1 cellular context compared by ENCODE assay signal in genomic region chr2:46428911-46429436, GRCh38.
TF ChIP-seq lines count a peak whose summit lies in the region.

No MANE protein-coding gene starts in this region.

TF ChIP-seq in K562, 482 proteins besides CTCF, POLR2A, EP300 and RAD21 (continued from another document and continues in another):
- TF ChIP-seq UBTF (IDR thresholded peaks at IDR 0.05; ENCODE audit: borderline replicate concordance in 1 of 2, low read depth in 2 of 2, low read length in 2 of 2) (peak; percentile 85 to 91; a peak in 3 of 4 replicates), NFE2 (IDR thresholded peaks at IDR 0.05; ENCODE audit: low read depth) (peak; percentile 39; the same call in 1 of the 2 replicates), ASH1L (IDR thresholded peaks at IDR 0.05; ENCODE audit: borderline replicate concordance, low read depth, partially characterized antibody) (no peak), NCOR1 (IDR thresholded peaks at IDR 0.05) (peak; percentile 31), ZNF263 (CRISPR knock-in tag; IDR thresholded peaks at IDR 0.05; ENCODE audit: borderline replicate concordance) (no peak), ZNF395 (CRISPR knock-in tag; IDR thresholded peaks at IDR 0.05) (0 out of 2 replicates have a peak, but pooled peaks have one; percentile 50), ZFP30 (CRISPR knock-in tag; IDR thresholded peaks at IDR 0.05; ENCODE audit: borderline replicate concordance) (no peak), ZC3H8 (IDR thresholded peaks at IDR 0.05) (no peak), STAT6 (CRISPR knock-in tag; IDR thresholded peaks at IDR 0.05) (no peak), RBFOX2 (IDR thresholded peaks at IDR 0.05; ENCODE audit: low read depth, low read length) (peak; percentile 96), MTF1 (CRISPR knock-in tag; IDR thresholded peaks at IDR 0.05; ENCODE audit: borderline replicate concordance) (no peak), ZNF583 (CRISPR knock-in tag; IDR thresholded peaks at IDR 0.05) (no peak), SRSF1 (IDR thresholded peaks at IDR 0.05; ENCODE audit: low read depth, low read length) (no peak), PYGO2 (tag; IDR thresholded peaks at IDR 0.05) (no peak), SAFB2 (IDR thresholded peaks at IDR 0.05; ENCODE audit: borderline replicate concordance, low read depth, low read length, severe bottlenecking) (no peak), DIDO1 (tag; IDR thresholded peaks at IDR 0.05; ENCODE audit: low read depth) (no peak), CXXC5 (CRISPR knock-in tag; IDR thresholded peaks at IDR 0.05) (peak; percentile 64), NFRKB (IDR thresholded peaks at IDR 0.05; ENCODE audit: low read depth) (peak; percentile 64; the same call in 1 of the 2 replicates), ZNF551 (CRISPR knock-in tag; IDR thresholded peaks at IDR 0.05) (no peak), EHMT2 (IDR thresholded peaks at IDR 0.05) (0 out of 2 replicates have a peak, but pooled peaks have one; percentile 34), PTBP1 (IDR thresholded peaks at IDR 0.05; ENCODE audit: low read depth, low read length) (no peak), CBFB (CRISPR knock-in tag; IDR thresholded peaks at IDR 0.05) (no peak), ZNF3 (CRISPR knock-in tag; IDR thresholded peaks at IDR 0.05) (no peak), RNF2 (IDR thresholded peaks at IDR 0.05) (peak; percentile 73), PHB2 (IDR thresholded peaks at IDR 0.05; ENCODE audit: low read depth) (no peak), TEAD1 (CRISPR knock-in tag; IDR thresholded peaks at IDR 0.05) (no peak), SMARCE1 (IDR thresholded peaks at IDR 0.05) (no peak), TAF15 (IDR thresholded peaks at IDR 0.05; ENCODE audit: low read depth, low read length) (no peak), HMGN3 (IDR thresholded peaks at IDR 0.05; ENCODE audit: borderline replicate concordance, extremely low read depth, insufficient read length, low read depth, low read length) (no peak), SMARCA4 (IDR thresholded peaks at IDR 0.05) (no peak), PHF21A (IDR thresholded peaks at IDR 0.05; ENCODE audit: borderline replicate concordance, low read depth) (no peak), NRF1 (conservative IDR thresholded peaks at IDR 0.05 in 1 of 2, IDR thresholded peaks at IDR 0.05 in 1 of 2) (no peak; a peak in 1 of 4 replicates), SP2 (IDR thresholded peaks at IDR 0.05; ENCODE audit: extremely low read depth, low read depth, low read length, poor library complexity, severe bottlenecking) (no peak), SREBF2 (CRISPR knock-in tag; IDR thresholded peaks at IDR 0.05) (no peak), ZNF384 (IDR thresholded peaks at IDR 0.05; ENCODE audit: low read depth, low read length) (no peak), ZNF77 (CRISPR knock-in tag; IDR thresholded peaks at IDR 0.05) (no peak), TBP (optimal IDR thresholded peaks at IDR 0.05; ENCODE audit: low read depth, low read length) (peak; percentile 89), E2F8 (IDR thresholded peaks at IDR 0.05; ENCODE audit: low read depth, partially characterized antibody) (no peak), LCOR (CRISPR knock-in tag; IDR thresholded peaks at IDR 0.05) (no peak), CREB5 (CRISPR knock-in tag; IDR thresholded peaks at IDR 0.05) (no peak), NR4A1 (CRISPR knock-in tag; IDR thresholded peaks at IDR 0.05) (no peak), NR4A1 (tag; IDR thresholded peaks at IDR 0.05) (no peak), ZBTB49 (CRISPR knock-in tag; IDR thresholded peaks at IDR 0.05; ENCODE audit: borderline replicate concordance) (no peak)
- TF ChIP-seq, protein P1, sequence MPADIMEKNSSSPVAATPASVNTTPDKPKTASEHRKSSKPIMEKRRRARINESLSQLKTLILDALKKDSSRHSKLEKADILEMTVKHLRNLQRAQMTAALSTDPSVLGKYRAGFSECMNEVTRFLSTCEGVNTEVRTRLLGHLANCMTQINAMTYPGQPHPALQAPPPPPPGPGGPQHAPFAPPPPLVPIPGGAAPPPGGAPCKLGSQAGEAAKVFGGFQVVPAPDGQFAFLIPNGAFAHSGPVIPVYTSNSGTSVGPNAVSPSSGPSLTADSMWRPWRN (IDR thresholded peaks at IDR 0.05; ENCODE audit: low read depth) = no peak
- TF ChIP-seq, protein P2, sequence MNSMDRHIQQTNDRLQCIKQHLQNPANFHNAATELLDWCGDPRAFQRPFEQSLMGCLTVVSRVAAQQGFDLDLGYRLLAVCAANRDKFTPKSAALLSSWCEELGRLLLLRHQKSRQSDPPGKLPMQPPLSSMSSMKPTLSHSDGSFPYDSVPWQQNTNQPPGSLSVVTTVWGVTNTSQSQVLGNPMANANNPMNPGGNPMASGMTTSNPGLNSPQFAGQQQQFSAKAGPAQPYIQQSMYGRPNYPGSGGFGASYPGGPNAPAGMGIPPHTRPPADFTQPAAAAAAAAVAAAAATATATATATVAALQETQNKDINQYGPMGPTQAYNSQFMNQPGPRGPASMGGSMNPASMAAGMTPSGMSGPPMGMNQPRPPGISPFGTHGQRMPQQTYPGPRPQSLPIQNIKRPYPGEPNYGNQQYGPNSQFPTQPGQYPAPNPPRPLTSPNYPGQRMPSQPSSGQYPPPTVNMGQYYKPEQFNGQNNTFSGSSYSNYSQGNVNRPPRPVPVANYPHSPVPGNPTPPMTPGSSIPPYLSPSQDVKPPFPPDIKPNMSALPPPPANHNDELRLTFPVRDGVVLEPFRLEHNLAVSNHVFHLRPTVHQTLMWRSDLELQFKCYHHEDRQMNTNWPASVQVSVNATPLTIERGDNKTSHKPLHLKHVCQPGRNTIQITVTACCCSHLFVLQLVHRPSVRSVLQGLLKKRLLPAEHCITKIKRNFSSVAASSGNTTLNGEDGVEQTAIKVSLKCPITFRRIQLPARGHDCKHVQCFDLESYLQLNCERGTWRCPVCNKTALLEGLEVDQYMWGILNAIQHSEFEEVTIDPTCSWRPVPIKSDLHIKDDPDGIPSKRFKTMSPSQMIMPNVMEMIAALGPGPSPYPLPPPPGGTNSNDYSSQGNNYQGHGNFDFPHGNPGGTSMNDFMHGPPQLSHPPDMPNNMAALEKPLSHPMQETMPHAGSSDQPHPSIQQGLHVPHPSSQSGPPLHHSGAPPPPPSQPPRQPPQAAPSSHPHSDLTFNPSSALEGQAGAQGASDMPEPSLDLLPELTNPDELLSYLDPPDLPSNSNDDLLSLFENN (IDR thresholded peaks at IDR 0.05; ENCODE audit: low read depth in 2 of 2, low read length in 2 of 2) = no peak
- TF ChIP-seq, protein P3, sequence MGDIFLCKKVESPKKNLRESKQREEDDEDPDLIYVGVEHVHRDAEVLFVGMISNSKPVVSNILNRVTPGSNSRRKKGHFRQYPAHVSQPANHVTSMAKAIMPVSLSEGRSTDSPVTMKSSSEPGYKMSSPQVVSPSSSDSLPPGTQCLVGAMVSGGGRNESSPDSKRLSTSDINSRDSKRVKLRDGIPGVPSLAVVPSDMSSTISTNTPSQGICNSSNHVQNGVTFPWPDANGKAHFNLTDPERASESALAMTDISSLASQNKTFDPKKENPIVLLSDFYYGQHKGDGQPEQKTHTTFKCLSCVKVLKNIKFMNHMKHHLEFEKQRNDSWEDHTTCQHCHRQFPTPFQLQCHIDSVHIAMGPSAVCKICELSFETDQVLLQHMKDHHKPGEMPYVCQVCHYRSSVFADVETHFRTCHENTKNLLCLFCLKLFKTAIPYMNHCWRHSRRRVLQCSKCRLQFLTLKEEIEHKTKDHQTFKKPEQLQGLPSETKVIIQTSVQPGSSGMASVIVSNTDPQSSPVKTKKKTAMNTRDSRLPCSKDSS (IDR thresholded peaks at IDR 0.05; ENCODE audit: low read depth, partially characterized antibody) = no peak
